In genomic region chr3:111621535-111621934, GRCh38 we compare ENCODE assay signal across 9 cellular contexts. TPM values are rescaled to one million over a fixed set of nuclear protein-coding genes. Genes with fewer than 3 reads are reported as not detected.
DNase-seq lines count a peak whose midpoint lies in the region; ATAC-seq and TF ChIP-seq lines count a peak whose summit lies in the region.
"Had no signal": no experiment of that assay in that cellular context is flagged by ENCODE, and none has a peak within 500 bp of the region (broad histone marks: within the 10 kb centered on the region; RNA-seq: fewer than 3 reads in every experiment).

No MANE protein-coding gene starts in this region.

- POLR2A ChIA-PET in HEK293T (lab: Yijun Ruan, JAX) = no interaction called here

- H3K9me3 ChIP-seq in DND-41 (ENCODE audit: insufficient read depth, low read length, severe bottlenecking) = peaks cover 15% of the 10 kb centered on the region

- DNase-seq in DND-41 = peak; percentile 28
- peak; percentile 48 for DNase-seq in HEK293T (ENCODE audit: extremely low spot score)
- DNase-seq in kidney epithelial cell (ENCODE audit: low read depth) = no peak
- DNase-seq in COLO829 (ENCODE audit: low spot score) = no peak
- DNase-seq: activated gamma-delta T cell treated with Interleukin-2 at 50 U/mL for 16 hours had no signal

- no peak overlapping the region for H3K27ac ChIP-seq in DND-41 (ENCODE audit: low read length)

- peaks cover 83% of the 10 kb centered on the region for H3K36me3 ChIP-seq in DND-41 (ENCODE audit: insufficient read depth, low read length)
- H3K36me3 ChIP-seq in kidney epithelial cell (ENCODE audit: control insufficient read depth, insufficient read depth, low read length) = no peaks in the 10 kb centered on the region

- H3K9ac ChIP-seq in DND-41 (ENCODE audit: low read depth, low read length) = no peak overlapping the region

- no peak overlapping the region for H3K4me3 ChIP-seq in DND-41 (ENCODE audit: low read depth in 1 of 2, low read length in 2 of 2)
- no peak overlapping the region for H3K4me3 ChIP-seq in WI38 (ENCODE audit: low read depth, low read length)
- no peak overlapping the region for H3K4me3 ChIP-seq in kidney epithelial cell (ENCODE audit: low read depth, low read length)

- CTCF ChIA-PET in HEK293T (lab: Yijun Ruan, JAX) = interaction anchor here (0.8 kb wide), 1 partner anchor 695 kb away, joined by 3 read pairs; no protein-coding TSS in a partner anchor

- no peaks in the 10 kb centered on the region for H3K79me2 ChIP-seq in DND-41 (ENCODE audit: insufficient read depth, low read length)

- H3K27me3 ChIP-seq in DND-41 (ENCODE audit: insufficient read depth, low read length, poor library complexity) (no peaks in the 10 kb centered on the region), kidney epithelial cell (ENCODE audit: control insufficient read depth, insufficient read depth, low read length) (no peaks in the 10 kb centered on the region)

- peak; percentile 57; the same call in 2 of the 3 replicates for ATAC-seq in DND-41 (ENCODE audit: insufficient read depth, low read depth)
- no peak for ATAC-seq in GM21360 (IDR thresholded peaks at IDR 0.05; ENCODE audit: unreplicated experiment)
- ATAC-seq in GM18873 (IDR thresholded peaks at IDR 0.05; ENCODE audit: low FRiP score, unreplicated experiment) = no peak
- ATAC-seq in HG03045 (IDR thresholded peaks at IDR 0.05; ENCODE audit: unreplicated experiment) = no peak

- H3K4me1 ChIP-seq in DND-41 (ENCODE audit: insufficient read depth, low read length) = peaks cover 5% of the 10 kb centered on the region; the same call in 1 of the 2 replicates

- TF ChIP-seq CTCF in DND-41 (IDR thresholded peaks at IDR 0.05; ENCODE audit: borderline replicate concordance, extremely low read depth, low read length, poor library complexity, severe bottlenecking) (peak; percentile 62), WI38 (IDR thresholded peaks at IDR 0.05; ENCODE audit: low read depth, low read length) (peak; percentile 31; the same call in 1 of the 2 replicates), kidney epithelial cell (IDR thresholded peaks at IDR 0.05; ENCODE audit: insufficient read depth, low read length, poor library complexity, severe bottlenecking) (peak; percentile 50)

- H4K20me1 ChIP-seq in DND-41 (ENCODE audit: insufficient read depth, low read length) = no peaks in the 10 kb centered on the region

- no peak overlapping the region for H3K4me2 ChIP-seq in DND-41 (ENCODE audit: insufficient read depth, low read length)

- no peak overlapping the region for H2AFZ ChIP-seq in DND-41 (ENCODE audit: low read depth, low read length)

TF ChIP-seq in HEK293T, 16 proteins besides CTCF, POLR2A, EP300 and RAD21:
- TF ChIP-seq FOXK2 (IDR thresholded peaks at IDR 0.05) (no peak), BHLHE40 (IDR thresholded peaks at IDR 0.05; ENCODE audit: borderline replicate concordance) (no peak), PKNOX1 (IDR thresholded peaks at IDR 0.05) (no peak), CTBP1 (IDR thresholded peaks at IDR 0.05; ENCODE audit: borderline replicate concordance) (no peak), ELF4 (IDR thresholded peaks at IDR 0.05) (no peak), ZNF384 (IDR thresholded peaks at IDR 0.05) (no peak), ARNT (IDR thresholded peaks at IDR 0.05) (no peak), TARDBP (IDR thresholded peaks at IDR 0.05) (no peak), HDGF (IDR thresholded peaks at IDR 0.05; ENCODE audit: borderline replicate concordance) (no peak), L3MBTL2 (conservative IDR thresholded peaks at IDR 0.05) (no peak), LEF1 (IDR thresholded peaks at IDR 0.05; ENCODE audit: borderline replicate concordance) (no peak), SUZ12 (IDR thresholded peaks at IDR 0.05) (no peak), FOXA1 (IDR thresholded peaks at IDR 0.05) (no peak), SP1 (IDR thresholded peaks at IDR 0.05) (no peak), FOXM1 (IDR thresholded peaks at IDR 0.05; ENCODE audit: borderline replicate concordance) (no peak), NFRKB (IDR thresholded peaks at IDR 0.05) (no peak)
TF ChIP-seq in HEK293T: peak in this region for 0.

RNA-seq across cellular contexts. Expression of gene ZBED2, which starts 26.4 kb away (rescaled TPM):
- 1.0 TPM in 1 of 2 replicates, not detected in the other for total RNA-seq in kidney epithelial cell

RNA-seq across cellular contexts. Expression of gene PLCXD2, which starts 52.9 kb away (rescaled TPM):
- total RNA-seq in kidney epithelial cell = 4.4 and 6.3 TPM in 2 replicates

Comparison
In these comparisons a context has a peak if more than half of its experiments do, and no peak if none do; other contexts are left out.
1. DNase-seq: peak in DND-41 (single experiment) and HEK293T (single experiment); none in kidney epithelial cell (single experiment) and COLO829 (single experiment).
2. Peak in every context shown above with its lines, with median percentiles within 50 percentile points of each other: CTCF ChIP-seq.